Comparison of ENCODE assay signal across 1 cellular context in genomic region chr11:110318638-110319404, GRCh38.
A peak's percentile ranks its signal among the peaks of the same experiment; 100 is the strongest.
TF ChIP-seq lines count a peak whose summit lies in the region.

No MANE protein-coding gene starts in this region.

TF ChIP-seq in K562, 482 proteins besides CTCF, POLR2A, EP300 and RAD21:
- TF ChIP-seq ZNF282 (CRISPR knock-in tag; IDR thresholded peaks at IDR 0.05) (no peak), RBM14 (IDR thresholded peaks at IDR 0.05; ENCODE audit: borderline replicate concordance, insufficient read depth, low read depth, low read length) (no peak), IRF1 (CRISPR knock-in tag; IDR thresholded peaks at IDR 0.05; ENCODE audit: borderline replicate concordance) (no peak), HMG20B (CRISPR knock-in tag; IDR thresholded peaks at IDR 0.05) (no peak), NR0B1 (IDR thresholded peaks at IDR 0.05; ENCODE audit: partially characterized antibody) (no peak), PBX2 (CRISPR knock-in tag; IDR thresholded peaks at IDR 0.05; ENCODE audit: low read depth) (no peak), PBX2 (tag; conservative IDR thresholded peaks at IDR 0.05; ENCODE audit: low read depth) (peak; percentile 46; the same call in 1 of the 2 replicates), MNT (conservative IDR thresholded peaks at IDR 0.05) (no peak), PCBP2 (IDR thresholded peaks at IDR 0.05; ENCODE audit: low read depth, low read length, poor library complexity, severe bottlenecking) (no peak), RUNX1 (IDR thresholded peaks at IDR 0.05; ENCODE audit: low read depth) (no peak), DEAF1 (CRISPR knock-in tag; IDR thresholded peaks at IDR 0.05) (no peak), ZNF512 (tag; IDR thresholded peaks at IDR 0.05) (peak; percentile 35; the same call in 1 of the 2 replicates), SFPQ (IDR thresholded peaks at IDR 0.05; ENCODE audit: low read depth, low read length) (no peak), TRIM28 (IDR thresholded peaks at IDR 0.05) (no peak), XRCC3 (IDR thresholded peaks at IDR 0.05) (no peak), PKNOX1 (IDR thresholded peaks at IDR 0.05) (peak; percentile 14; the same call in 1 of the 2 replicates), ATF4 (CRISPR knock-in tag; IDR thresholded peaks at IDR 0.05) (no peak), CBFA2T3 (IDR thresholded peaks at IDR 0.05) (no peak), SPI1 (IDR thresholded peaks at IDR 0.05; ENCODE audit: borderline replicate concordance, low read depth, low read length) (0 out of 2 replicates have a peak, but pooled peaks have one; percentile 22), MEF2D (tag; conservative IDR thresholded peaks at IDR 0.05; ENCODE audit: low read depth) (no peak), CEBPB (tag; IDR thresholded peaks at IDR 0.05) (no peak), ZC3H11A (IDR thresholded peaks at IDR 0.05; ENCODE audit: low read depth, low read length) (no peak), CBFA2T2 (conservative IDR thresholded peaks at IDR 0.05) (no peak), ZNF212 (CRISPR knock-in tag; IDR thresholded peaks at IDR 0.05) (no peak), NFATC3 (IDR thresholded peaks at IDR 0.05) (no peak), ESRRA (IDR thresholded peaks at IDR 0.05; ENCODE audit: borderline replicate concordance, low read depth) (0 out of 2 replicates have a peak, but pooled peaks have one; percentile 29), GABPB1 (CRISPR knock-in tag; IDR thresholded peaks at IDR 0.05) (no peak), NONO (IDR thresholded peaks at IDR 0.05; ENCODE audit: low read depth in 2 of 2, low read length in 1 of 2) (no peak), CHD2 (IDR thresholded peaks at IDR 0.05; ENCODE audit: low read depth, low read length) (no peak), EGR1 (conservative IDR thresholded peaks at IDR 0.05) (no peak), MEIS2 (IDR thresholded peaks at IDR 0.05; ENCODE audit: partially characterized antibody) (peak; percentile 37), ZNF324 (CRISPR knock-in tag; IDR thresholded peaks at IDR 0.05) (no peak), ZNF398 (CRISPR knock-in tag; IDR thresholded peaks at IDR 0.05) (no peak), SRSF9 (IDR thresholded peaks at IDR 0.05; ENCODE audit: borderline replicate concordance, low read depth, low read length) (no peak), MLLT1 (IDR thresholded peaks at IDR 0.05) (no peak), COPS2 (conservative IDR thresholded peaks at IDR 0.05) (no peak), PRPF4 (IDR thresholded peaks at IDR 0.05; ENCODE audit: insufficient read depth, low read depth, low read length, poor library complexity, severe bottlenecking) (no peak)
